Comparison of ENCODE assay signal across 21 cellular contexts in the genomic region with DNA sequence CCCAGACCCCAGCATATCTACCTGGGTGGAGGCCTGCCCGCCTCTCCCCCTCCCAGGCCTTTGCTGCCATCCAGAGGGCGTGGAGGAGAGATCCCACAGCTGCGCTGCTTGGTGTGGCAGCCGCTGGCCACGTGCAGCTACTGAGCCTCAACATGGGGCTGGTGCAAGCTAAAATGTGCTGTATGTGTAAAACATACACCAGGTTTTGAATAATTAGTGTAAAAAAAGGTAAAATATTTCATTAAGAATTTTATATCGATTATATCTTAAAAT.
A peak's percentile ranks its signal among the peaks of the same experiment; 100 is the strongest.
DNase-seq lines count a peak whose midpoint lies in the region; ATAC-seq and TF ChIP-seq lines count a peak whose summit lies in the region.
"Had no signal": no experiment of that assay in that cellular context is flagged by ENCODE, and none has a peak within 500 bp of the region (broad histone marks: within the 10 kb centered on the region; RNA-seq: fewer than 3 reads in every experiment).

No MANE protein-coding gene starts in this region.

- TF ChIP-seq CTCF in left ventricle myocardium inferior (IDR thresholded peaks at IDR 0.05; ENCODE audit: borderline replicate concordance), result no peak
- TF ChIP-seq CTCF in Loucy (conservative IDR thresholded peaks at IDR 0.05; ENCODE audit: low read length), result peak; percentile 22; the same call in 1 of the 2 replicates
- TF ChIP-seq CTCF in chondrocyte (IDR thresholded peaks at IDR 0.05), result peak; percentile 9

- intact Hi-C loops in left ventricle myocardium inferior (cut with micrococcal nuclease), result no loop called here
- intact Hi-C loops in left cardiac atrium (cut with DNase I), result no loop called here
- intact Hi-C loops in CD4-positive, alpha-beta memory T cell (cut with micrococcal nuclease), result no loop called here

- peaks cover 70% of the 10 kb centered on the region for H3K36me3 ChIP-seq in left ventricle myocardium inferior
- H3K36me3 ChIP-seq in Loucy (ENCODE audit: insufficient read depth, low read length), result no peaks in the 10 kb centered on the region
- no peaks in the 10 kb centered on the region for H3K36me3 ChIP-seq in CD4-positive, alpha-beta memory T cell (ENCODE audit: insufficient read depth, low read length)
- H3K36me3 ChIP-seq: SJSA1 had no signal

- H3K36me3 Mint-ChIP-seq in chondrocyte (ENCODE audit: low read depth), result peaks cover 7% of the 10 kb centered on the region
- no peaks in the 10 kb centered on the region for H3K36me3 Mint-ChIP-seq in CD4-positive, alpha-beta memory T cell
- H3K36me3 Mint-ChIP-seq: activated naive CD8-positive, alpha-beta T cell treated with anti-CD3 and anti-CD28 coated beads, Interleukin-2, amount 10 ng/mL, durations not matched to agents 7 days and 5 days; naive thymus-derived CD8-positive, alpha-beta T cell had no signal

- H3K9me3 ChIP-seq in left ventricle myocardium inferior (replicated peaks) (no peaks in the 10 kb centered on the region), Loucy (ENCODE audit: insufficient read depth, low read depth, low read length) (no peaks in the 10 kb centered on the region)
- H3K9me3 ChIP-seq in CD4-positive, alpha-beta memory T cell (ENCODE audit: control insufficient read depth in 1 of 2, low read length in 2 of 2), result no peaks in the 10 kb centered on the region
- H3K9me3 ChIP-seq: body of pancreas, Caco-2, SJSA1, tibial nerve had no signal

- H3K4me3 ChIP-seq in left ventricle myocardium inferior (no peak overlapping the region), Loucy (ENCODE audit: low read length, poor library complexity, severe bottlenecking) (no peak overlapping the region)
- H3K4me3 ChIP-seq in CD4-positive, alpha-beta memory T cell (ENCODE audit: low read length in 2 of 2), result no peak overlapping the region
- H3K4me3 ChIP-seq: body of pancreas, coronary artery, GM12878, GM23248, SJSA1, tibial nerve had no signal

- H3K4me2 ChIP-seq in Loucy (ENCODE audit: low read depth, low read length, poor library complexity, severe bottlenecking), result no peak overlapping the region

- POLR2A ChIA-PET in CD4-positive, alpha-beta memory T cell (lab: Charles Lee; ENCODE audit: partially characterized antibody), result no interaction called here

- H3K9me2 ChIP-seq in Loucy (replicated peaks; ENCODE audit: low read depth, low read length), result no peaks in the 10 kb centered on the region

- H3K27ac Mint-ChIP-seq in chondrocyte (ENCODE audit: unreplicated experiment), result no peak overlapping the region
- no peak overlapping the region for H3K27ac Mint-ChIP-seq in CD4-positive, alpha-beta memory T cell
- H3K27ac Mint-ChIP-seq: activated naive CD8-positive, alpha-beta T cell treated with anti-CD3 and anti-CD28 coated beads, Interleukin-2, amount 10 ng/mL, durations not matched to agents 7 days and 5 days; naive thymus-derived CD8-positive, alpha-beta T cell; stimulated activated naive CD8-positive, alpha-beta T cell treated with anti-CD3 and anti-CD28 coated beads, Interleukin-15, Interleukin-2, amounts not matched to agents 100 ng/mL and 50 ng/mL, for 24 hours had no signal

- H3K27ac ChIP-seq in left ventricle myocardium inferior (replicated peaks), result peak overlapping the region; percentile 38
- H3K27ac ChIP-seq in CD4-positive, alpha-beta memory T cell (ENCODE audit: low read depth, low read length), result no peak overlapping the region
- H3K27ac ChIP-seq: body of pancreas, coronary artery, GM23248, SJSA1, tibial nerve had no signal

- H3K9me3 Mint-ChIP-seq in chondrocyte (ENCODE audit: low read depth), result no peaks in the 10 kb centered on the region
- H3K9me3 Mint-ChIP-seq in CD4-positive, alpha-beta memory T cell, result no peaks in the 10 kb centered on the region
- H3K9me3 Mint-ChIP-seq: activated naive CD8-positive, alpha-beta T cell treated with anti-CD3 and anti-CD28 coated beads, Interleukin-2, amount 10 ng/mL, durations not matched to agents 7 days and 5 days; naive thymus-derived CD8-positive, alpha-beta T cell; stimulated activated naive CD8-positive, alpha-beta T cell treated with anti-CD3 and anti-CD28 coated beads, Interleukin-15, Interleukin-2, amounts not matched to agents 100 ng/mL and 50 ng/mL, for 24 hours had no signal

- H4K20me1 ChIP-seq in Loucy (ENCODE audit: insufficient read depth, low read length, poor library complexity, severe bottlenecking), result no peaks in the 10 kb centered on the region

- H3F3A ChIP-seq in Loucy (ENCODE audit: low read depth), result no peaks in the 10 kb centered on the region

- peaks cover 21% of the 10 kb centered on the region for H3K4me1 ChIP-seq in left ventricle myocardium inferior
- H3K4me1 ChIP-seq in Loucy (ENCODE audit: insufficient read depth, low read length, poor library complexity, severe bottlenecking), result no peaks in the 10 kb centered on the region
- H3K4me1 ChIP-seq in CD4-positive, alpha-beta memory T cell (ENCODE audit: insufficient read depth, low read length), result no peaks in the 10 kb centered on the region
- H3K4me1 ChIP-seq: body of pancreas, Caco-2, SJSA1, tibial nerve had no signal

- no peak overlapping the region for H3K4me3 Mint-ChIP-seq in chondrocyte (ENCODE audit: unreplicated experiment)
- no peak overlapping the region for H3K4me3 Mint-ChIP-seq in CD4-positive, alpha-beta memory T cell
- H3K4me3 Mint-ChIP-seq: activated naive CD8-positive, alpha-beta T cell treated with anti-CD3 and anti-CD28 coated beads, Interleukin-2, amount 10 ng/mL, durations not matched to agents 7 days and 5 days; naive thymus-derived CD8-positive, alpha-beta T cell; stimulated activated naive CD8-positive, alpha-beta T cell treated with anti-CD3 and anti-CD28 coated beads, Interleukin-15, Interleukin-2, amounts not matched to agents 100 ng/mL and 50 ng/mL, for 24 hours had no signal

- no peak overlapping the region for H3K9ac ChIP-seq in Loucy (ENCODE audit: low read depth, low read length, poor library complexity, severe bottlenecking)
- H3K9ac ChIP-seq: GM23248 had no signal

- H3K4me1 Mint-ChIP-seq in chondrocyte (ENCODE audit: low read depth), result no peaks in the 10 kb centered on the region
- no peaks in the 10 kb centered on the region for H3K4me1 Mint-ChIP-seq in CD4-positive, alpha-beta memory T cell
- H3K4me1 Mint-ChIP-seq: activated naive CD8-positive, alpha-beta T cell treated with anti-CD3 and anti-CD28 coated beads, Interleukin-2, amount 10 ng/mL, durations not matched to agents 7 days and 5 days had no signal

- no peak overlapping the region for H2AFZ ChIP-seq in Loucy (ENCODE audit: low read length)
- H2AFZ ChIP-seq: GM23248 had no signal

- peaks cover 8% of the 10 kb centered on the region for H3K27me3 Mint-ChIP-seq in chondrocyte (ENCODE audit: low read depth)
- peaks cover 0 to 8% of the 10 kb centered on the region in 2 donors for H3K27me3 Mint-ChIP-seq in CD4-positive, alpha-beta memory T cell
- H3K27me3 Mint-ChIP-seq: activated naive CD8-positive, alpha-beta T cell treated with anti-CD3 and anti-CD28 coated beads, Interleukin-2, amount 10 ng/mL, durations not matched to agents 7 days and 5 days; stimulated activated naive CD8-positive, alpha-beta T cell treated with anti-CD3 and anti-CD28 coated beads, Interleukin-15, Interleukin-2, amounts not matched to agents 100 ng/mL and 50 ng/mL, for 24 hours had no signal

- no peak for ATAC-seq in left cardiac atrium
- no peak for ATAC-seq in stimulated activated naive CD8-positive, alpha-beta T cell treated with anti-CD3 and anti-CD28 coated beads, Interleukin-15, Interleukin-2, amounts not matched to agents 100 U/mL and 50 U/mL, for 24 hours
- ATAC-seq in HG02623 (IDR thresholded peaks at IDR 0.05; ENCODE audit: unreplicated experiment), result no peak
- ATAC-seq: body of pancreas; GM12878; naive thymus-derived CD8-positive, alpha-beta T cell had no signal

- CTCF ChIA-PET in CD4-positive, alpha-beta memory T cell (lab: Charles Lee; ENCODE audit: partially characterized antibody), result interaction anchor here (1.0 kb wide), 1 partner anchor 28 kb away, joined by 4 read pairs; no protein-coding TSS in a partner anchor

- no peaks in the 10 kb centered on the region for H3K79me2 ChIP-seq in Loucy (ENCODE audit: insufficient read depth, low read length)

- no peaks in the 10 kb centered on the region for H3K27me3 ChIP-seq in left ventricle myocardium inferior (ENCODE audit: low read depth)
- H3K27me3 ChIP-seq in Loucy (ENCODE audit: insufficient read depth, low read length, poor library complexity, severe bottlenecking), result no peaks in the 10 kb centered on the region
- H3K27me3 ChIP-seq in CD4-positive, alpha-beta memory T cell (ENCODE audit: insufficient read depth, low read length), result no peaks in the 10 kb centered on the region
- H3K27me3 ChIP-seq: body of pancreas, tibial nerve had no signal

- DNase-seq in left ventricle myocardium inferior (no peak), left cardiac atrium (no peak), chondrocyte (ENCODE audit: low spot score) (no peak), NOMO-1 (lab: John Stamatoyannopoulos, UW; ENCODE audit: unreplicated experiment in 2 of 2) (no peak)
- DNase-seq in stimulated activated naive CD8-positive, alpha-beta T cell treated with anti-CD3 and anti-CD28 coated beads, Interleukin-15, Interleukin-2, amounts not matched to agents 100 U/mL and 50 U/mL, for 24 hours, result no peak
- no peak for DNase-seq in CD4-positive, alpha-beta memory T cell
- DNase-seq: activated CD8-positive, alpha-beta memory T cell treated with anti-CD3 and anti-CD28 coated beads for 24 hours; activated naive CD8-positive, alpha-beta T cell treated with anti-CD3 and anti-CD28 coated beads, Interleukin-2, amount 10 ng/mL, durations not matched to agents 7 days and 5 days; activated T-cell treated with anti-CD3 and anti-CD28 coated beads, Interleukin-2, amount 50 U/mL, for 48 hours; body of pancreas; Caco-2; GM23248; naive thymus-derived CD8-positive, alpha-beta T cell; NCI-H146 had no signal
